8 cellular contexts compared by ENCODE assay signal in genomic region chr3:40309925-40310635, GRCh38. TPM values are rescaled to one million over a fixed set of nuclear protein-coding genes. Genes with fewer than 3 reads are reported as not detected.
A peak's percentile ranks its signal among the peaks of the same experiment; 100 is the strongest.
DNase-seq lines count a peak whose midpoint lies in the region; ATAC-seq, FAIRE-seq and TF ChIP-seq lines count a peak whose summit lies in the region.

No MANE protein-coding gene starts in this region.

- H3K9me1 ChIP-seq in endothelial cell of umbilical vein (replicated peaks; ENCODE audit: control insufficient read depth, extremely low read depth, insufficient read depth, low read length), result no peaks in the 10 kb centered on the region

- H3K4me2 ChIP-seq in endothelial cell of umbilical vein (ENCODE audit: insufficient read depth, low read length), result peak overlapping the region; percentile 99

- peaks cover 22% of the 10 kb centered on the region for H3K4me1 Mint-ChIP-seq in mesothelial cell of epicardium

- FAIRE-seq in endothelial cell of umbilical vein (lab: Jason Lieb, UNC), result no peak

- H3K36me3 Mint-ChIP-seq in mesothelial cell of epicardium, result peaks cover 12% of the 10 kb centered on the region

- DNase-seq in ELR (ENCODE audit: low read depth), result peak; percentile 47
- DNase-seq in HT-29 (ENCODE audit: low spot score), result peak; percentile 8
- peak; percentile 46 for DNase-seq in activated CD4-positive, alpha-beta T cell treated with anti-CD3 and anti-CD28 coated beads for 48 hours
- DNase-seq in endothelial cell of umbilical vein (ENCODE audit: low read depth, low spot score), result peak; percentile 62
- DNase-seq in mesothelial cell of epicardium (ENCODE audit: low spot score in 2 of 2, unreplicated experiment in 2 of 2), result peak; percentile 23 to 66
- no peak for DNase-seq in NCI-H2196 treated with DMSO at 0.1 percent for 48 hours (lab: John Stamatoyannopoulos, UW; ENCODE audit: unreplicated experiment)

- no peaks in the 10 kb centered on the region for H3K27me3 ChIP-seq in endothelial cell of umbilical vein (ENCODE audit: control insufficient read depth in 2 of 2, insufficient read depth in 2 of 2, low read length in 2 of 2)

- H3K9me3 Mint-ChIP-seq in mesothelial cell of epicardium, result no peaks in the 10 kb centered on the region

- peak overlapping the region; percentile 99 for H3K9ac ChIP-seq in endothelial cell of umbilical vein (replicated peaks; ENCODE audit: extremely low read depth, insufficient read depth, low read length)

- peak; percentile 18 for ATAC-seq in GM21423 (IDR thresholded peaks at IDR 0.05; ENCODE audit: unreplicated experiment)

- no peak for TF ChIP-seq POLR2A in endothelial cell of umbilical vein (IDR thresholded peaks at IDR 0.05; ENCODE audit: low read depth, low read length)

- peaks cover 26% of the 10 kb centered on the region for H3K79me2 ChIP-seq in endothelial cell of umbilical vein (ENCODE audit: control insufficient read depth, insufficient read depth, low read length)

- H2AFZ ChIP-seq in endothelial cell of umbilical vein (ENCODE audit: low read depth, low read length), result peak overlapping the region; percentile 73

- POLR2A ChIA-PET in endothelial cell of umbilical vein (lab: Charles Lee), result no interaction called here

- dilution Hi-C loops in endothelial cell of umbilical vein (cut with MboI; ENCODE audit: extremely low pct_ligation_motif_present, low sequenced_read_pairs), result no loop called here

- H3K27ac ChIP-seq in endothelial cell of umbilical vein (ENCODE audit: insufficient read depth, low read depth, low read length), result peak overlapping the region; percentile 93
- peak overlapping the region; percentile 86 for H3K27ac ChIP-seq in temporal lobe (ENCODE audit: low read depth, low read length)

- H3K9me3 ChIP-seq in endothelial cell of umbilical vein (replicated peaks; ENCODE audit: control insufficient read depth, insufficient read depth, low read length), result no peaks in the 10 kb centered on the region

- TF ChIP-seq CTCF in endothelial cell of umbilical vein (IDR thresholded peaks at IDR 0.05; ENCODE audit: extremely low read depth in 1 of 2, insufficient read depth in 1 of 2, low read depth in 1 of 2, low read length in 2 of 2) (no peak), mesothelial cell of epicardium (IDR thresholded peaks at IDR 0.05; ENCODE audit: unreplicated experiment) (no peak)

- TSS peak; percentile 79 for BruUV-seq in endothelial cell of umbilical vein (replicated peaks; lab: Mats Ljungman, UMichigan)

- peaks cover 14% of the 10 kb centered on the region for H3K4me1 ChIP-seq in endothelial cell of umbilical vein (ENCODE audit: control insufficient read depth, extremely low read depth, insufficient read depth, low read length)

- peak overlapping the region; percentile 100 for H3K27ac Mint-ChIP-seq in mesothelial cell of epicardium

- intact Hi-C loops in endothelial cell of umbilical vein (cut with micrococcal nuclease), result loop anchor here (1.0 to 10.0 kb wide), 9 partner anchors 11 to 1652 kb away; partner anchors contain the start of gene ULK4

- CTCF ChIA-PET in endothelial cell of umbilical vein (lab: Charles Lee), result interaction anchor here (0.5 to 14.1 kb wide), 9 partner anchors 9 to 889 kb away, joined by 3 to 261 read pairs (median 4); partner anchors contain the start of gene CTNNB1

- H3K4me3 ChIP-seq in endothelial cell of umbilical vein (replicated peaks in 1 of 3; ENCODE audit: insufficient read depth in 1 of 3, low read depth in 1 of 3, low read length in 3 of 3), result peak overlapping the region; percentile 85 to 100 (median 98)

- H4K20me1 ChIP-seq in endothelial cell of umbilical vein (replicated peaks; ENCODE audit: control insufficient read depth, extremely low read depth, insufficient read depth, low read length), result no peaks in the 10 kb centered on the region

- peaks cover 6 to 20% of the 10 kb centered on the region in 2 experiments for H3K36me3 ChIP-seq in endothelial cell of umbilical vein (ENCODE audit: control insufficient read depth in 2 of 2, extremely low read depth in 1 of 2, insufficient read depth in 2 of 2, low read length in 2 of 2)

- H3K27me3 Mint-ChIP-seq in mesothelial cell of epicardium (ENCODE audit: low read depth), result no peaks in the 10 kb centered on the region

- peak overlapping the region; percentile 100 for H3K4me3 Mint-ChIP-seq in mesothelial cell of epicardium

TF ChIP-seq in endothelial cell of umbilical vein, 7 proteins besides CTCF, POLR2A, EP300 and RAD21:
- TF ChIP-seq GATA2 (IDR thresholded peaks at IDR 0.05; ENCODE audit: insufficient read depth, insufficient read length, low read depth, low read length), result no peak
- no peak for TF ChIP-seq MAX (IDR thresholded peaks at IDR 0.05; ENCODE audit: insufficient read depth, insufficient read length)
- TF ChIP-seq MYC (IDR thresholded peaks at IDR 0.05; ENCODE audit: low read depth, low read length), result no peak
- no peak for TF ChIP-seq POLR2AphosphoS5 (IDR thresholded peaks at IDR 0.05; ENCODE audit: insufficient read depth, low read depth, low read length)
- no peak for TF ChIP-seq JUN (IDR thresholded peaks at IDR 0.05; ENCODE audit: borderline replicate concordance, insufficient read depth, insufficient read length, low read depth)
- TF ChIP-seq EZH2 (IDR thresholded peaks at IDR 0.05; ENCODE audit: borderline replicate concordance, low read depth, low read length, severe bottlenecking), result no peak
- no peak for TF ChIP-seq FOS (IDR thresholded peaks at IDR 0.05; ENCODE audit: borderline replicate concordance, insufficient read depth, low read length)

RNA-seq across cellular contexts. Expression of gene EIF1B, which starts 0.6 kb away (rescaled TPM):
- 2.9 and 3.0 TPM in 2 replicates for total RNA-seq in HT-29 (2014; rRNA removed; shearing (Covaris generic))
- total RNA-seq in endothelial cell of umbilical vein, result 44.1 and 46.0 TPM in 2 replicates
- polyA plus RNA-seq in endothelial cell of umbilical vein, result 13.5 and 17.8 TPM in 2 replicates
- 27.8 and 29.5 TPM in 2 replicates for polyA plus RNA-seq in endothelial cell of umbilical vein (2011; cell fraction: cytosol; rRNA removed)
- polyA plus RNA-seq in endothelial cell of umbilical vein (2011; cell fraction: nucleus; rRNA removed), result 28.2 and 38.7 TPM in 2 replicates
- 43.3 and 60.1 TPM in 2 replicates for polyA plus RNA-seq in endothelial cell of umbilical vein (2012)
- 5.5 and 7.8 TPM in 2 replicates for polyA minus RNA-seq in endothelial cell of umbilical vein
- polyA minus RNA-seq in endothelial cell of umbilical vein (2011; cell fraction: cytosol; rRNA and poly(A)+ RNA removed), result 11.5 TPM
- polyA minus RNA-seq in endothelial cell of umbilical vein (2011; cell fraction: nucleus; rRNA and poly(A)+ RNA removed), result 14.7 and 18.5 TPM in 2 replicates
- total RNA-seq in mesothelial cell of epicardium, result 77.1 to 78.2 TPM (median 77.3 TPM) in 3 replicates
- total RNA-seq in temporal lobe, result 60.5 TPM

Comparison
In these comparisons a context has a peak if more than half of its experiments do, and no peak if none do; other contexts are left out.
1. RNA of gene EIF1B, which starts 0.6 kb away (total RNA-seq): 77.1 to 78.2 TPM in mesothelial cell of epicardium, 60.5 TPM in temporal lobe (single experiment) and 44.1 to 46.0 TPM in endothelial cell of umbilical vein; 2.9 to 3.0 TPM in HT-29; every median in the first group is over 10 times any median in the second.